23 cellular contexts compared by ENCODE assay signal in the genomic region with DNA sequence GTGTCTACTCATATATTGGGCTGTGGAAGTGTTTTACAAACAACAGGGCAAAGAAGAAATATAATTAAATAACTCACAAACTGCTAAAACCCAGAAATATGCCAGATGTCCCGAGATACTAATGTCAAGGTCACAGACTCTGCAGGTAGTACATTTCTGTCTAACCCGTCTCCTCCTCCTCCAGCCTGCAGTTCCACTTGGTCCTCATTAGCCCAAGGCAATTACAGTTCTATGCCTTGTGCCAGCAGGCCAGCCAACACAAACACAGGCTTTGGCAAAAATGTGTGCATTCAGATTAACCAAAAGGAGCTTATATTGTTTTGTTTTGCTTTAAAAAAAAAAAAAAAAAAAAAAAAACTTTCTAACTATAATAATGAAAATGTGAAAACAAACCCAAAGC.
A peak's percentile ranks its signal among the peaks of the same experiment; 100 is the strongest.
DNase-seq lines count a peak whose midpoint lies in the region; FAIRE-seq and TF ChIP-seq lines count a peak whose summit lies in the region.
"Had no signal": no experiment of that assay in that cellular context is flagged by ENCODE, and none has a peak within 500 bp of the region (broad histone marks: within the 10 kb centered on the region; RNA-seq: fewer than 3 reads in every experiment).

No MANE protein-coding gene starts in this region.

- TF ChIP-seq POLR2A in endothelial cell of umbilical vein (IDR thresholded peaks at IDR 0.05; ENCODE audit: low read depth, low read length) (no peak), stomach (IDR thresholded peaks at IDR 0.05) (no peak), lower leg skin (IDR thresholded peaks at IDR 0.05) (no peak)

- H3K27ac ChIP-seq in SK-N-MC (peak overlapping the region; percentile 48), endothelial cell of umbilical vein (ENCODE audit: insufficient read depth, low read depth, low read length) (no peak overlapping the region), stomach (peak overlapping the region in 1 of 5 donors; percentile 20)
- H3K27ac ChIP-seq: A549, heart right ventricle, thoracic aorta, vagina had no signal

- no TSS peak for BruUV-seq in endothelial cell of umbilical vein (replicated peaks; lab: Mats Ljungman, UMichigan)

- H3K4me3 ChIP-seq in SK-N-MC, result no peak overlapping the region
- H3K4me3 ChIP-seq in endothelial cell of umbilical vein (replicated peaks in 1 of 3; ENCODE audit: insufficient read depth in 1 of 3, low read depth in 1 of 3, low read length in 3 of 3), result no peak overlapping the region
- no peak overlapping the region for H3K4me3 ChIP-seq in stomach
- no peak overlapping the region for H3K4me3 ChIP-seq in lower leg skin (ENCODE audit: low read depth, poor library complexity, severe bottlenecking)
- H3K4me3 ChIP-seq: A549, heart right ventricle, thoracic aorta, vagina had no signal

- H3K9ac ChIP-seq in SK-N-MC (ENCODE audit: insufficient read length) (no peak overlapping the region), endothelial cell of umbilical vein (replicated peaks; ENCODE audit: extremely low read depth, insufficient read depth, low read length) (no peak overlapping the region)

- peaks cover 3% of the 10 kb centered on the region for H4K20me1 ChIP-seq in endothelial cell of umbilical vein (replicated peaks; ENCODE audit: control insufficient read depth, extremely low read depth, insufficient read depth, low read length)

- TF ChIP-seq EP300 in stomach (IDR thresholded peaks at IDR 0.05), result no peak

- no peak overlapping the region for H3K4me2 ChIP-seq in endothelial cell of umbilical vein (ENCODE audit: insufficient read depth, low read length)
- H3K4me2 ChIP-seq: A549 had no signal

- H3K9me3 ChIP-seq in SK-N-MC (ENCODE audit: low read depth, low read length) (no peaks in the 10 kb centered on the region), endothelial cell of umbilical vein (replicated peaks; ENCODE audit: control insufficient read depth, insufficient read depth, low read length) (no peaks in the 10 kb centered on the region), stomach (no peaks in the 10 kb centered on the region)
- H3K9me3 ChIP-seq: A549, heart right ventricle, thoracic aorta, vagina had no signal

- 32 to 61% (median 37%) methylated on average over 2 of the region's 2 CpGs for WGBS in stomach, 5 donors
- 38 to 67% methylated on average over 2 of the region's 2 CpGs for WGBS in lower leg skin, 2 donors

- no peak for FAIRE-seq in endothelial cell of umbilical vein (lab: Jason Lieb, UNC)
- FAIRE-seq: A549, H1 had no signal

- no peak overlapping the region for H2AFZ ChIP-seq in endothelial cell of umbilical vein (ENCODE audit: low read depth, low read length)

- no peaks in the 10 kb centered on the region for H3K9me1 ChIP-seq in endothelial cell of umbilical vein (replicated peaks; ENCODE audit: control insufficient read depth, extremely low read depth, insufficient read depth, low read length)

- H3K27me3 ChIP-seq in endothelial cell of umbilical vein (ENCODE audit: control insufficient read depth in 2 of 2, insufficient read depth in 2 of 2, low read length in 2 of 2), result no peaks in the 10 kb centered on the region
- H3K27me3 ChIP-seq in stomach, result no peaks in the 10 kb centered on the region
- H3K27me3 ChIP-seq: heart right ventricle, vagina had no signal

- H3K36me3 ChIP-seq in SK-N-MC (ENCODE audit: insufficient read depth, low read length) (peaks cover 71% of the 10 kb centered on the region), endothelial cell of umbilical vein (ENCODE audit: control insufficient read depth in 2 of 2, extremely low read depth in 1 of 2, insufficient read depth in 2 of 2, low read length in 2 of 2) (peaks cover 14 to 18% of the 10 kb centered on the region in 2 experiments), stomach (peaks cover 4 to 15% (median 10%) of the 10 kb centered on the region in 4 donors)
- H3K36me3 ChIP-seq: thoracic aorta had no signal

- intact Hi-C loops in endothelial cell of umbilical vein (cut with micrococcal nuclease) (no loop called here), stomach (cut with DNase I; ENCODE audit: low total_unique reads) (no loop called here), lower leg skin (cut with DNase I; ENCODE audit: low total_unique reads) (no loop called here)

- TF ChIP-seq CTCF in endothelial cell of umbilical vein (IDR thresholded peaks at IDR 0.05; ENCODE audit: extremely low read depth in 1 of 2, insufficient read depth in 1 of 2, low read depth in 1 of 2, low read length in 2 of 2) (no peak), stomach (IDR thresholded peaks at IDR 0.05) (no peak), lower leg skin (IDR thresholded peaks at IDR 0.05) (no peak)

- DNase-seq in NCI-H748 (lab: John Stamatoyannopoulos, UW; ENCODE audit: unreplicated experiment) (peak; percentile 43), NCI-H748 treated with DMSO at 0.1 percent for 48 hours (lab: John Stamatoyannopoulos, UW) (no peak), SK-N-MC (ENCODE audit: low read depth, low spot score) (no peak), endothelial cell of umbilical vein (ENCODE audit: low read depth, low spot score) (peak; percentile 76), stomach (peak; percentile 42), activated gamma-delta T cell (lab: John Stamatoyannopoulos, UW) (no peak), lower leg skin (ENCODE audit: low spot score in 2 of 2) (no peak)
- DNase-seq in activated effector memory CD4-positive, alpha-beta T cell treated with anti-CD3 and anti-CD28 coated beads, Interleukin-2, amount 50 U/mL, for 16 hours, result no peak
- DNase-seq: activated CD4-positive, alpha-beta T cell treated with anti-CD3 and anti-CD28 coated beads, Interleukin-2, amount 50 U/mL, for 1 hour; aorta; GF-D8; heart right ventricle; left colon; mesendoderm; NCI-H1930; NCI-H510A treated with DMSO at 0.1 percent for 48 hours; retina; stimulated activated CD4-positive, alpha-beta T cell treated with anti-CD3 and anti-CD28 coated beads, Interleukin-4, amount 100 ng/mL, for 24 hours; stimulated activated naive CD4-positive, alpha-beta T cell had no signal

- H3K79me2 ChIP-seq in endothelial cell of umbilical vein (ENCODE audit: control insufficient read depth, insufficient read depth, low read length), result peaks cover 89% of the 10 kb centered on the region

- CTCF ChIA-PET in endothelial cell of umbilical vein (lab: Charles Lee), result interaction anchor here (1.0 to 5.4 kb wide), 4 partner anchors 11 to 403 kb away, joined by 3 to 52 read pairs (median 4); no protein-coding TSS in a partner anchor

- H3K4me1 ChIP-seq in endothelial cell of umbilical vein (ENCODE audit: control insufficient read depth, extremely low read depth, insufficient read depth, low read length) (no peaks in the 10 kb centered on the region), stomach (peaks cover 13 to 54% (median 18%) of the 10 kb centered on the region in 4 donors)

- POLR2A ChIA-PET in endothelial cell of umbilical vein (lab: Charles Lee), result interaction anchor here (0.7 kb wide), 1 partner anchor 68 kb away, joined by 4 read pairs; no protein-coding TSS in a partner anchor

- dilution Hi-C loops in endothelial cell of umbilical vein (cut with MboI; ENCODE audit: extremely low pct_ligation_motif_present, low sequenced_read_pairs), result loop anchor here (25.0 kb wide), 1 partner anchor 400 kb away; no protein-coding TSS in a partner anchor

TF ChIP-seq in endothelial cell of umbilical vein, 7 proteins besides CTCF, POLR2A, EP300 and RAD21:
- TF ChIP-seq JUN (IDR thresholded peaks at IDR 0.05; ENCODE audit: borderline replicate concordance, insufficient read depth, insufficient read length, low read depth) (no peak), POLR2AphosphoS5 (IDR thresholded peaks at IDR 0.05; ENCODE audit: insufficient read depth, low read depth, low read length) (no peak), GATA2 (IDR thresholded peaks at IDR 0.05; ENCODE audit: insufficient read depth, insufficient read length, low read depth, low read length) (no peak), FOS (IDR thresholded peaks at IDR 0.05; ENCODE audit: borderline replicate concordance, insufficient read depth, low read length) (no peak), MYC (IDR thresholded peaks at IDR 0.05; ENCODE audit: low read depth, low read length) (no peak), EZH2 (IDR thresholded peaks at IDR 0.05; ENCODE audit: borderline replicate concordance, low read depth, low read length, severe bottlenecking) (no peak)
- TF ChIP-seq, protein P1, sequence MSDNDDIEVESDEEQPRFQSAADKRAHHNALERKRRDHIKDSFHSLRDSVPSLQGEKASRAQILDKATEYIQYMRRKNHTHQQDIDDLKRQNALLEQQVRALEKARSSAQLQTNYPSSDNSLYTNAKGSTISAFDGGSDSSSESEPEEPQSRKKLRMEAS (IDR thresholded peaks at IDR 0.05; ENCODE audit: insufficient read depth, insufficient read length), result no peak

Comparison
In these comparisons a context has a peak if more than half of its experiments do, and no peak if none do; other contexts are left out.
1. DNase-seq: peak in NCI-H748 (single experiment), endothelial cell of umbilical vein (single experiment) and stomach (single experiment); none in NCI-H748 treated with DMSO at 0.1 percent for 48 hours (single experiment), SK-N-MC (single experiment), activated gamma-delta T cell (single experiment), lower leg skin (0 of 2) and activated effector memory CD4-positive, alpha-beta T cell treated with anti-CD3 and anti-CD28 coated beads, Interleukin-2, amount 50 U/mL, for 16 hours (single experiment).